Comparison of ENCODE assay signal across 17 cellular contexts in the genomic region with DNA sequence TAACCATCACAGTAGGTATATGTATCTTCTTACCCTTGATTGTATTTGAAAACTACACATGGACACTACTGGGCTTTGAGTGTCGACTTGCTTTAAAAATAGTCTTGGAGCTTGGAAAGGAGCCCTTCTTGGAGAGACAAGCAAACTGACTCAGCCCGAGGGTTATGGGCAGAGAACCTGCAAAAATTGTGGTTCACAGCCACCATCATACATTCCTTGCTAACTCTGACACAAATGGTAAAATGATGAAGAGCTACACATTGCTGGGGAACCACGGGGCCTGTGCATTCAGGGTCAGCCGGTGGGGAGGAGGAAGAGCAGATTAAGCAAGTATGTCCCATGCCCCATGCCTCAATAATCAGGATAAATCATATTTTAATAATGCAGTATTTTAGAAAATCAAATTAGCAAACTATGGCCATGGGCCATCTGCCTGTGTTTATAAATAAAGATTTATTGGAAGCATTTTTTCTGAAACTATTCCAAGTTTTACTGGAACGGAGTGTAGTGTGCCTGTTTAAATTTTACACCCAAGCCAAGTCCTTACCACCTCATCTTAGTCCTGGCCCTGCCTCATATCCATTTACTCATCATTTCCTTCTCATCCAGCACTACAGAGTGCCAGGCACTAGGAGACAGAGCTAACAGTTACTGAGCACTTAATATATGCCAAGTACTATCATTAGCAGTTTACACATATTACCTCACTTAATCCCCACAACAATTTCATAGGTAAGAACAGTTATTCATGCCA.
DNase-seq lines count a peak whose midpoint lies in the region; ATAC-seq, FAIRE-seq and TF ChIP-seq lines count a peak whose summit lies in the region.
"Had no signal": no experiment of that assay in that cellular context is flagged by ENCODE, and none has a peak within 500 bp of the region (broad histone marks: within the 10 kb centered on the region; RNA-seq: fewer than 3 reads in every experiment).

No MANE protein-coding gene starts in this region.

- H3K23ac ChIP-seq in mesenchymal stem cell (ENCODE audit: low read length in 2 of 2) = no peak overlapping the region

- intact Hi-C loops in left ventricle myocardium superior (cut with micrococcal nuclease) (no loop called here), HepG2 (cut with micrococcal nuclease; ENCODE audit: unreplicated experiment) (no loop called here)

- no peak overlapping the region for H3K9ac ChIP-seq in HepG2 (ENCODE audit: insufficient read depth, low read depth, low read length)
- no peak overlapping the region for H3K9ac ChIP-seq in mesenchymal stem cell (ENCODE audit: low read length)
- H3K9ac ChIP-seq: BLaER1 treated with 17β-estradiol and CSF1 and Interleukin-3, amounts not matched to agents 10 nM and 100 nM had no signal

- peak; percentile 28 for ATAC-seq in left ventricle myocardium superior
- no peak for ATAC-seq in stimulated activated naive B cell treated with anti-CD40 and anti-IgM and Interleukin-4, amounts not matched to agents 10 μg/mL and 1 μg/mL and 100 μg/mL, for 72 hours (replicated peaks)
- ATAC-seq in HepG2 = no peak
- ATAC-seq in GM19351 (IDR thresholded peaks at IDR 0.05; ENCODE audit: unreplicated experiment) = no peak
- ATAC-seq: upper lobe of right lung had no signal

- 58% methylated on average over 5 of the region's 5 CpGs for WGBS in HepG2 (ENCODE audit: low lambda C conversion rate)
- over 99% methylated on average over 4 of the region's 5 CpGs for WGBS in mesenchymal stem cell

- peaks cover 37 to 70% (median 68%) of the 10 kb centered on the region in 3 donors for H3K4me1 Mint-ChIP-seq in IgD-negative memory B cell
- H3K4me1 Mint-ChIP-seq in stimulated activated naive B cell treated with anti-CD40 and anti-IgM and Interleukin-4, amounts not matched to agents 10 μg/mL and 1 μg/mL and 100 μg/mL, for 72 hours = peaks cover 66 to 95% of the 10 kb centered on the region in 2 donors

- TF ChIP-seq RAD21 in HepG2 (CRISPR knock-in tag; IDR thresholded peaks at IDR 0.05) = no peak

- no peak for TF ChIP-seq POLR2A in HepG2 (IDR thresholded peaks at IDR 0.05; ENCODE audit: insufficient read depth in 1 of 2, low read depth in 2 of 2, low read length in 2 of 2)

- H3K4me2 ChIP-seq in HepG2 (ENCODE audit: low read depth, low read length) (no peak overlapping the region), mesenchymal stem cell (ENCODE audit: low read length, poor library complexity, severe bottlenecking) (no peak overlapping the region)

- TF ChIP-seq CTCF in right atrium auricular region (IDR thresholded peaks at IDR 0.05) (no peak), choroid plexus epithelial cell (conservative IDR thresholded peaks at IDR 0.05; ENCODE audit: low read depth, low read length) (no peak), HepG2 (CRISPR knock-in tag; IDR thresholded peaks at IDR 0.05) (no peak)

- H3K36me3 ChIP-seq in right atrium auricular region = no peaks in the 10 kb centered on the region
- no peaks in the 10 kb centered on the region for H3K36me3 ChIP-seq in HepG2 (replicated peaks in 1 of 2; ENCODE audit: control insufficient read depth in 1 of 2, insufficient read depth in 2 of 2, low read length in 2 of 2)
- peaks cover 0 to 14% of the 10 kb centered on the region in 2 experiments for H3K36me3 ChIP-seq in mesenchymal stem cell (ENCODE audit: control insufficient read depth in 1 of 2, insufficient read depth in 2 of 2, low read depth in 1 of 2, low read length in 2 of 2)
- H3K36me3 ChIP-seq: BLaER1 treated with 17β-estradiol and CSF1 and Interleukin-3, amounts not matched to agents 10 nM and 100 nM; upper lobe of right lung; WERI-Rb-1 had no signal

- H3K79me2 ChIP-seq in HepG2 (ENCODE audit: insufficient read depth, low read length) = no peaks in the 10 kb centered on the region

- no peak for FAIRE-seq in HepG2 (lab: Jason Lieb, UNC)
- FAIRE-seq: bronchial epithelial cell, islet of Langerhans had no signal

- H3K4ac ChIP-seq in mesenchymal stem cell (ENCODE audit: low read depth in 1 of 2, low read length in 2 of 2) = no peak overlapping the region

- H3K18ac ChIP-seq in mesenchymal stem cell (ENCODE audit: low read depth in 1 of 2, low read length in 2 of 2) = no peak overlapping the region

- no peak overlapping the region for H4K8ac ChIP-seq in mesenchymal stem cell (ENCODE audit: low read length)

- no peak overlapping the region for H2AFZ ChIP-seq in HepG2 (ENCODE audit: low read length)
- no peak overlapping the region for H2AFZ ChIP-seq in mesenchymal stem cell (ENCODE audit: low read depth, low read length)

- no peak overlapping the region for H2AK5ac ChIP-seq in mesenchymal stem cell (ENCODE audit: low read length, severe bottlenecking)

- H3K14ac ChIP-seq in mesenchymal stem cell (ENCODE audit: low read length in 2 of 2) = no peak overlapping the region

- H4K91ac ChIP-seq in mesenchymal stem cell (ENCODE audit: low read length) = no peak overlapping the region

- H4K20me1 ChIP-seq in HepG2 (ENCODE audit: insufficient read depth, low read length) = no peaks in the 10 kb centered on the region
- H4K20me1 ChIP-seq: BLaER1 treated with 17β-estradiol and CSF1 and Interleukin-3, amounts not matched to agents 10 nM and 100 nM had no signal

- no peak overlapping the region for H3K27ac ChIP-seq in right atrium auricular region
- H3K27ac ChIP-seq in HepG2 (ENCODE audit: extremely low read length, insufficient read depth, low read length) = no peak overlapping the region
- no peak overlapping the region for H3K27ac ChIP-seq in mesenchymal stem cell (ENCODE audit: low read length, poor library complexity, severe bottlenecking)
- H3K27ac ChIP-seq: BLaER1 treated with 17β-estradiol and CSF1 and Interleukin-3, amounts not matched to agents 10 nM and 100 nM; upper lobe of right lung; WERI-Rb-1 had no signal

- peak overlapping the region in 1 of 4 donors; percentile 29 for H3K4me3 Mint-ChIP-seq in IgD-negative memory B cell
- H3K4me3 Mint-ChIP-seq in stimulated activated naive B cell treated with anti-CD40 and anti-IgM and Interleukin-4, amounts not matched to agents 10 μg/mL and 1 μg/mL and 100 μg/mL, for 72 hours = peak overlapping the region; percentile 43 to 67

- POLR2A ChIA-PET in HepG2 (lab: Yijun Ruan, JAX) = no interaction called here

- CTCF ChIA-PET in HepG2 (lab: Yijun Ruan, JAX; ENCODE audit: low intra/inter-chr PET ratio, low total read pairs) = no interaction called here

- H3K27me3 ChIP-seq in right atrium auricular region (no peaks in the 10 kb centered on the region), HepG2 (ENCODE audit: control insufficient read depth in 1 of 2, insufficient read depth in 2 of 2, low read length in 2 of 2) (no peaks in the 10 kb centered on the region), mesenchymal stem cell (ENCODE audit: control insufficient read depth in 1 of 2, insufficient read depth in 1 of 2, low read length in 2 of 2) (no peaks in the 10 kb centered on the region)
- H3K27me3 ChIP-seq: upper lobe of right lung had no signal

- in situ Hi-C loops in HepG2 (cut with HindIII; ENCODE audit: extremely low pct_ligation_motif_present, low pct_unique_long_range_greater_than_20kb) = no loop called here

- no TSS peak for BruUV-seq in HepG2 (replicated peaks; lab: Mats Ljungman, UMichigan)

- H2BK5ac ChIP-seq in mesenchymal stem cell (ENCODE audit: low read depth, low read length, poor library complexity, severe bottlenecking) = no peak overlapping the region

- H3K4me1 ChIP-seq in right atrium auricular region (peaks cover 0 to 13% of the 10 kb centered on the region in 2 donors), HepG2 (ENCODE audit: insufficient read depth, low read length) (no peaks in the 10 kb centered on the region), mesenchymal stem cell (ENCODE audit: control insufficient read depth, insufficient read depth, low read depth, low read length) (peaks cover 3% of the 10 kb centered on the region)

- TF ChIP-seq EP300 in HepG2 (IDR thresholded peaks at IDR 0.05; ENCODE audit: low read depth in 2 of 2, low read length in 2 of 2) (no peak), HepG2 (CRISPR knock-in tag; IDR thresholded peaks at IDR 0.05; ENCODE audit: borderline replicate concordance) (no peak)

- no peak overlapping the region for H3K4me3 ChIP-seq in right atrium auricular region
- H3K4me3 ChIP-seq in choroid plexus epithelial cell (ENCODE audit: low read depth, low read length) = no peak overlapping the region
- no peak overlapping the region for H3K4me3 ChIP-seq in HepG2 (replicated peaks in 1 of 3; ENCODE audit: insufficient read depth in 1 of 3, low read depth in 2 of 3, low read length in 3 of 3)
- H3K4me3 ChIP-seq in mesenchymal stem cell (ENCODE audit: insufficient read depth in 1 of 2, low read depth in 1 of 2, low read length in 2 of 2) = no peak overlapping the region
- H3K4me3 ChIP-seq: BLaER1 treated with 17β-estradiol and CSF1 and Interleukin-3, amounts not matched to agents 10 nM and 100 nM; upper lobe of right lung had no signal

- no peaks in the 10 kb centered on the region for H3K27me3 Mint-ChIP-seq in IgD-negative memory B cell
- H3K27me3 Mint-ChIP-seq in stimulated activated naive B cell treated with anti-CD40 and anti-IgM and Interleukin-4, amounts not matched to agents 10 μg/mL and 1 μg/mL and 100 μg/mL, for 72 hours = no peaks in the 10 kb centered on the region

- H3K36me3 Mint-ChIP-seq in IgD-negative memory B cell = peaks cover 2% of the 10 kb centered on the region
- peaks cover 0 to 11% of the 10 kb centered on the region in 2 donors for H3K36me3 Mint-ChIP-seq in stimulated activated naive B cell treated with anti-CD40 and anti-IgM and Interleukin-4, amounts not matched to agents 10 μg/mL and 1 μg/mL and 100 μg/mL, for 72 hours

- H3K9me3 Mint-ChIP-seq in IgD-negative memory B cell = peaks cover 0 to 2% (median 0%) of the 10 kb centered on the region in 3 donors
- peaks cover 3 to 6% of the 10 kb centered on the region in 2 donors for H3K9me3 Mint-ChIP-seq in stimulated activated naive B cell treated with anti-CD40 and anti-IgM and Interleukin-4, amounts not matched to agents 10 μg/mL and 1 μg/mL and 100 μg/mL, for 72 hours

- H2BK120ac ChIP-seq in mesenchymal stem cell (ENCODE audit: low read depth, low read length) = no peak overlapping the region

- H2BK12ac ChIP-seq in mesenchymal stem cell (ENCODE audit: low read length in 2 of 2) = no peak overlapping the region

- peaks cover 6% of the 10 kb centered on the region for H3K79me1 ChIP-seq in mesenchymal stem cell (replicated peaks; ENCODE audit: low read length, poor library complexity, severe bottlenecking)

- no peak for DNase-seq in left ventricle myocardium superior
- DNase-seq in right atrium auricular region (ENCODE audit: low spot score) = no peak
- DNase-seq in choroid plexus epithelial cell (ENCODE audit: low read depth) = peak; percentile 26
- no peak for DNase-seq in stimulated activated naive B cell treated with anti-CD40 and anti-IgM and Interleukin-4, amounts not matched to agents 10 μg/mL and 1 μg/mL and 100 μg/mL, for 72 hours
- no peak for DNase-seq in HepG2 (ENCODE audit: low spot score)
- no peak for DNase-seq in mesenchymal stem cell
- DNase-seq: DMS79; effector memory CD4-positive, alpha-beta T cell; NCI-H2171; posterior cingulate gyrus; upper lobe of right lung; WERI-Rb-1 had no signal

- peak overlapping the region; percentile 75 to 95 (median 93) for H3K27ac Mint-ChIP-seq in IgD-negative memory B cell
- H3K27ac Mint-ChIP-seq in stimulated activated naive B cell treated with anti-CD40 and anti-IgM and Interleukin-4, amounts not matched to agents 10 μg/mL and 1 μg/mL and 100 μg/mL, for 72 hours = peak overlapping the region; percentile 94

- H3K9me3 ChIP-seq in right atrium auricular region = no peaks in the 10 kb centered on the region
- H3K9me3 ChIP-seq in HepG2 (ENCODE audit: low read length) = no peaks in the 10 kb centered on the region
- H3K9me3 ChIP-seq in mesenchymal stem cell (ENCODE audit: control insufficient read depth, low read length) = no peaks in the 10 kb centered on the region
- H3K9me3 ChIP-seq: BLaER1 treated with 17β-estradiol and CSF1 and Interleukin-3, amounts not matched to agents 10 nM and 100 nM; upper lobe of right lung had no signal

- H2BK15ac ChIP-seq in mesenchymal stem cell (ENCODE audit: low read depth, poor library complexity, severe bottlenecking) = no peak overlapping the region
